In the genomic region with DNA sequence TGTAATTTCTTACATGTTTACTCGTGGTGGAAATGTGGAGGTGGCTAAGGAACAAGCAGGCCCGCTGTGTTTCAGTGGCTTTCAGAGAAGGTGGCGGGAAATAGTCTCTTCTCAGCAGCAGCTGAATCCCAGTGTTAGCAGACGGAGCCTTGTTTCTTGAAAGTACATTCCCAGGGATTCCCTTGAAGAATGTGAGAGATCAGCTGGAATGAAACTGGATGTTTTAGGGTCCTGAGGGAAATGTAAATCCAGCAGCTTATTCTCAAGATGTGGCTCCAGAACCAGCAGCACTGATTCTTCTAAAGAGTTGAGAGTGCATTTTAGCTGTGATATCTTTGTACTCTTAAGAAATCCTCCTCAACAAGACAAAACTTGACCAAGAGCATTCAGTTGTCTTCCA, we compare ENCODE assay signal across 19 cellular contexts.
"Had no signal": no experiment of that assay in that cellular context is flagged by ENCODE, and none has a peak within 500 bp of the region (broad histone marks: within the 10 kb centered on the region; RNA-seq: fewer than 3 reads in every experiment).

No MANE protein-coding gene starts in this region.

- H3K27me3 Mint-ChIP-seq: activated CD8-positive, alpha-beta T cell treated with anti-CD3 and anti-CD28 coated beads for 36 hours; activated naive CD8-positive, alpha-beta T cell; central memory CD8-positive, alpha-beta T cell had no signal

- ATAC-seq: activated CD8-positive, alpha-beta T cell treated with anti-CD3 and anti-CD28 coated beads for 36 hours; activated T-cell treated with anti-CD3 and anti-CD28 coated beads, Interleukin-2, amount 50 U/mL, for 4 hours; heart right ventricle; left colon had no signal

- H3K4me3 Mint-ChIP-seq: activated CD8-positive, alpha-beta T cell treated with anti-CD3 and anti-CD28 coated beads for 36 hours; activated naive CD8-positive, alpha-beta T cell; activated T-cell treated with anti-CD3 and anti-CD28 coated beads, Interleukin-2, amount 50 U/mL, for 4 hours; central memory CD8-positive, alpha-beta T cell; naive B cell; T-helper 1 cell treated with Interleukin-12 subunit alpha and Interleukin-12 subunit beta and Interleukin-4 antibody, amounts not matched to agents 30 μg/mL and 1 μg/mL, for 36 hours had no signal

- H3K27ac Mint-ChIP-seq: activated CD8-positive, alpha-beta T cell treated with anti-CD3 and anti-CD28 coated beads for 36 hours; activated naive CD8-positive, alpha-beta T cell; T-helper 1 cell treated with Interleukin-12 subunit alpha and Interleukin-12 subunit beta and Interleukin-4 antibody, amounts not matched to agents 30 μg/mL and 1 μg/mL, for 36 hours had no signal

- H3K27ac ChIP-seq: brain microvascular endothelial cell, neutrophil, stomach, WERI-Rb-1 had no signal

- H3K9me3 ChIP-seq: neutrophil, stomach, testis had no signal

- H3K36me3 Mint-ChIP-seq: naive B cell had no signal

- H3K27me3 ChIP-seq: brain microvascular endothelial cell, heart right ventricle, neutrophil, right atrium auricular region, stomach, testis had no signal

- H3K36me3 ChIP-seq: brain microvascular endothelial cell, heart right ventricle, neutrophil, right atrium auricular region, stomach, WERI-Rb-1 had no signal

- DNase-seq: activated CD4-positive, alpha-beta T cell treated with anti-CD3 and anti-CD28 coated beads for 4 hours; activated CD8-positive, alpha-beta T cell treated with anti-CD3 and anti-CD28 coated beads for 36 hours; activated gamma-delta T cell treated with Interleukin-2 at 50 U/mL for 16 hours; activated T-cell treated with anti-CD3 and anti-CD28 coated beads, Interleukin-2, amount 50 U/mL, for 4 hours; amygdala; brain microvascular endothelial cell; effector memory CD4-positive, alpha-beta T cell; heart right ventricle; left colon; naive B cell; stomach; testis; WERI-Rb-1 had no signal

- H3K4me3 ChIP-seq: heart right ventricle, lung, right atrium auricular region, stomach, testis had no signal
